In the genomic region with DNA sequence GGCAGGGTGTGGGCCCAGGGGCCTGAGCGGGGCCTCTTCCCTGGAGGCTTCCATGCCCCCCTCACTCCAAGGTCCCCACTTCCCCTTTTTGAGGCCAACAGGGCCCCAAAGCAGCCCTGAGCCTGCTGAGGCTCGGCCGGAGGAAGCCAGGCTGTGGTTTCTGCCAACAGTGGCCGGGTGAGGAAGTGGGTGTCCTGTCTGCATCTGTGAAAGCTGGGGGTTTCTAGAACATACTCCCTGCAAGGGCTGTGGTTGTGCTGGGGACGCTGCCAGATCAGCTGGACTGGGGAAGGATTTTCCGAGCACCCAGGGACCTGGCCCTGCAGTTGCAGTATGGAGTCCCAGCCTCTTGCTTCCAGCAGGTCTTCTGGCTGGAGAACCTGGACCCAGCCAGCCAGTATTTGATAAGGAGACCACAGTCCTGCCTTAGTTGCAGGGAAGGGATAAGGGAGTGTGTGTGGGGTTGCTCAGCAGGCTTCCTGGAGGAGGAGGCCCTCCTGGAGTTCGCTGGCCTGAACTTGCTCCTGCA, we compare ENCODE assay signal across 8 cellular contexts. TPM values are rescaled to one million over a fixed set of nuclear protein-coding genes. Genes with fewer than 3 reads are reported as not detected.
DNase-seq lines count a peak whose midpoint lies in the region; ATAC-seq and TF ChIP-seq lines count a peak whose summit lies in the region.

No MANE protein-coding gene starts in this region.

- H3K27me3 Mint-ChIP-seq in CD4-positive, alpha-beta T cell = no peaks in the 10 kb centered on the region

- peak overlapping the region; percentile 40 for H3K27ac ChIP-seq in CD4-positive, alpha-beta T cell (ENCODE audit: low read depth, low read length)

- POLR2A ChIA-PET in CD4-positive, alpha-beta T cell (lab: Charles Lee) = interaction anchor here (1.1 to 6.4 kb wide), 4 partner anchors 9 to 464 kb away, joined by 3 to 77 read pairs (median 22); partner anchors contain the start of gene ADCY7

- intact Hi-C loops in CD4-positive, alpha-beta T cell (cut with DNase I, micrococcal nuclease) = loop anchor here in 1 of 2 experiments (2.0 kb wide), 1 partner anchor 15 kb away; the partner anchor contains the start of gene ADCY7
- intact Hi-C loops in Right ventricle myocardium inferior (cut with DNase I) = no loop called here

- H3K9me3 Mint-ChIP-seq in CD4-positive, alpha-beta T cell = no peaks in the 10 kb centered on the region

- H3K9me3 ChIP-seq in CD4-positive, alpha-beta T cell (ENCODE audit: control insufficient read depth, low read length) = no peaks in the 10 kb centered on the region

- no peaks in the 10 kb centered on the region for H3K27me3 ChIP-seq in CD4-positive, alpha-beta T cell (ENCODE audit: control insufficient read depth, insufficient read depth, low read length)

- CTCF ChIA-PET in CD4-positive, alpha-beta T cell (lab: Charles Lee) = interaction anchor here (0.8 to 1.7 kb wide), 7 partner anchors 17 to 525 kb away, joined by 3 to 4 read pairs (median 3); no protein-coding TSS in a partner anchor

- peak in 9 of 10 experiments; percentile 32 to 61 (median 51) for DNase-seq in CD4-positive, alpha-beta T cell
- peak; percentile 69 for DNase-seq in Jurkat, Clone E6-1 (ENCODE audit: low read depth, low spot score)
- DNase-seq in activated T-cell treated with anti-CD3 and anti-CD28 coated beads for 4 hours = peak; percentile 29
- DNase-seq in Right ventricle myocardium inferior (ENCODE audit: missing footprints) = peak; percentile 92
- DNase-seq in stimulated activated CD4-positive, alpha-beta T cell treated with anti-CD3 and anti-CD28 coated beads, Interleukin-4, amount 100 ng/mL, for 24 hours = peak; percentile 48
- no peak for DNase-seq in OCI-M2 (lab: John Stamatoyannopoulos, UW; ENCODE audit: unreplicated experiment)
- no peak for DNase-seq in NCI-H524 (lab: John Stamatoyannopoulos, UW)

- peak overlapping the region; percentile 81 for H3K4me3 Mint-ChIP-seq in CD4-positive, alpha-beta T cell

- peaks cover 93% of the 10 kb centered on the region for H3K4me1 Mint-ChIP-seq in CD4-positive, alpha-beta T cell (ENCODE audit: low read depth)

- H3K4me3 ChIP-seq in Jurkat, Clone E6-1 (ENCODE audit: low read length) = no peak overlapping the region; the same call in 1 of the 2 replicates

- no peak for TF ChIP-seq CTCF in CD4-positive, alpha-beta T cell (IDR thresholded peaks at IDR 0.05)

- peak; percentile 61 for ATAC-seq in CD4-positive, alpha-beta T cell (ENCODE audit: poor library complexity)
- peak; percentile 87 for ATAC-seq in GM21390 (IDR thresholded peaks at IDR 0.05; ENCODE audit: unreplicated experiment)
- ATAC-seq in Right ventricle myocardium inferior = peak; percentile 64

- peak overlapping the region; percentile 100 for H3K27ac Mint-ChIP-seq in CD4-positive, alpha-beta T cell

- peaks cover 42% of the 10 kb centered on the region for H3K36me3 Mint-ChIP-seq in CD4-positive, alpha-beta T cell (ENCODE audit: low read depth)

RNA-seq across cellular contexts. Expression of gene ADCY7, which starts 15.7 kb away (rescaled TPM):
- 100 to 1,000 TPM; 136 to 147 TPM for total RNA-seq in CD4-positive, alpha-beta T cell
- 33.8 TPM for polyA plus RNA-seq in Jurkat, Clone E6-1 (2012; ENCODE audit: insufficient read depth, insufficient read length)
- total RNA-seq in Right ventricle myocardium inferior = 11.7 TPM

Comparison
In these comparisons a context has a peak if more than half of its experiments do, and no peak if none do; other contexts are left out.
1. DNase-seq: peak in CD4-positive, alpha-beta T cell (9 of 10), Jurkat, Clone E6-1 (single experiment), activated T-cell treated with anti-CD3 and anti-CD28 coated beads for 4 hours (single experiment), Right ventricle myocardium inferior (single experiment) and stimulated activated CD4-positive, alpha-beta T cell treated with anti-CD3 and anti-CD28 coated beads, Interleukin-4, amount 100 ng/mL, for 24 hours (single experiment); none in OCI-M2 (single experiment) and NCI-H524 (0 of 2).
2. RNA of gene ADCY7, which starts 15.7 kb away (total RNA-seq): 136 to 147 TPM in CD4-positive, alpha-beta T cell; 11.7 TPM in Right ventricle myocardium inferior (single experiment); every median in the first group is over 10 times any median in the second.
3. Peak in every context shown above with its lines, with median percentiles within 50 percentile points of each other: ATAC-seq.